9 cellular contexts compared by ENCODE assay signal in the genomic region with DNA sequence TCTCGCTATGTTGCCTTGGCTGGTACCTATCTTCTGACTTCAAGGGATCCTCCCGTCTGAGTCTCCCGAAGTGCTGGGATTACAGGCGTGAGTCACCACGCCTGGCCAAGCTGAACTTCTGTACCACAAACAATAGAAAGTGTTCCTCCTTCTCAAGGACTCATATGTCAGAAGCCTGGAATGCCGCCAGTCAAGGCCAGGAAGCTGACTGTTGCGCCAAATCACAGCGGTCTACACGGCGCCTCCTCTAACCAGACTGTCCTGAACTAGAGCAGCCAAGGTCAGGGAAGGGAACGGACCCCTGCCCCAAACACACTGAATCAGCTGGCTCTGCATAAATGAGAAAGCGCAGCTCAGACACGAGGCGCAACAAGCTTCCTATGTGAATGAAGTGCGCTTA. TPM values are rescaled to one million over a fixed set of nuclear protein-coding genes. Genes with fewer than 3 reads are reported as not detected.
DNase-seq lines count a peak whose midpoint lies in the region; ATAC-seq and TF ChIP-seq lines count a peak whose summit lies in the region.
"Had no signal": no experiment of that assay in that cellular context is flagged by ENCODE, and none has a peak within 500 bp of the region (broad histone marks: within the 10 kb centered on the region; RNA-seq: fewer than 3 reads in every experiment).

No MANE protein-coding gene starts in this region.

- H3K4me2 ChIP-seq in mesenchymal stem cell (ENCODE audit: low read length, poor library complexity, severe bottlenecking) = no peak overlapping the region

- no peak overlapping the region for H3K9ac ChIP-seq in mesenchymal stem cell (ENCODE audit: low read length)
- H3K9ac ChIP-seq: BLaER1 treated with 17β-estradiol and CSF1 and Interleukin-3, amounts not matched to agents 10 nM and 100 nM had no signal

- H2BK12ac ChIP-seq in mesenchymal stem cell (ENCODE audit: low read length in 2 of 2) = peak overlapping the region in 1 of 2 experiments; percentile 10

- H3K27ac ChIP-seq in A673 (ENCODE audit: low read depth, low read length, poor library complexity, severe bottlenecking) (no peak overlapping the region), mesenchymal stem cell (ENCODE audit: low read length, poor library complexity, severe bottlenecking) (no peak overlapping the region)
- H3K27ac ChIP-seq: BLaER1 treated with 17β-estradiol and CSF1 and Interleukin-3, amounts not matched to agents 10 nM and 100 nM had no signal

- H3K27ac Mint-ChIP-seq in activated CD8-positive, alpha-beta T cell treated with anti-CD3 and anti-CD28 coated beads, Interleukin-2, amount 10 ng/mL, durations not matched to agents 7 days and 5 days = no peak overlapping the region

- peaks cover 2% of the 10 kb centered on the region for H3K36me3 Mint-ChIP-seq in activated CD8-positive, alpha-beta T cell treated with anti-CD3 and anti-CD28 coated beads, Interleukin-2, amount 10 ng/mL, durations not matched to agents 7 days and 5 days (ENCODE audit: low read depth)

- intact Hi-C loops in A673 (cut with micrococcal nuclease; ENCODE audit: unreplicated experiment) = loop anchor here (2.0 kb wide), 1 partner anchor 62 kb away; no protein-coding TSS in a partner anchor

- no peak overlapping the region for H3K4me3 ChIP-seq in A673 (ENCODE audit: low read depth, low read length, poor library complexity, severe bottlenecking)
- no peak overlapping the region for H3K4me3 ChIP-seq in epithelial cell of esophagus (ENCODE audit: low read length)
- no peak overlapping the region for H3K4me3 ChIP-seq in mesenchymal stem cell (ENCODE audit: insufficient read depth in 1 of 2, low read depth in 1 of 2, low read length in 2 of 2)
- H3K4me3 ChIP-seq: BLaER1 treated with 17β-estradiol and CSF1 and Interleukin-3, amounts not matched to agents 10 nM and 100 nM had no signal

- no peak overlapping the region for H2AFZ ChIP-seq in mesenchymal stem cell (ENCODE audit: low read depth, low read length)

- no peaks in the 10 kb centered on the region for H3K4me1 Mint-ChIP-seq in activated CD8-positive, alpha-beta T cell treated with anti-CD3 and anti-CD28 coated beads, Interleukin-2, amount 10 ng/mL, durations not matched to agents 7 days and 5 days (ENCODE audit: low read depth)

- H3K9me3 ChIP-seq in A673 (ENCODE audit: low read depth, low read length, poor library complexity, severe bottlenecking) (peaks cover 8% of the 10 kb centered on the region), mesenchymal stem cell (ENCODE audit: control insufficient read depth, low read length) (peaks cover 4% of the 10 kb centered on the region)

- H2BK120ac ChIP-seq in mesenchymal stem cell (ENCODE audit: low read depth, low read length) = no peak overlapping the region

- peak overlapping the region in 1 of 2 experiments; percentile 28 for H3K18ac ChIP-seq in mesenchymal stem cell (ENCODE audit: low read depth in 1 of 2, low read length in 2 of 2)

- peak; percentile 53 for DNase-seq in A673 (ENCODE audit: low spot score)
- peak; percentile 81 for DNase-seq in NCI-H2029 treated with DMSO at 0.1 percent for 48 hours (lab: John Stamatoyannopoulos, UW)
- DNase-seq in epithelial cell of esophagus (ENCODE audit: low read depth) = peak; percentile 97
- peak; percentile 90 for DNase-seq in mesenchymal stem cell
- no peak for DNase-seq in activated CD8-positive, alpha-beta T cell treated with anti-CD3 and anti-CD28 coated beads, Interleukin-2, amount 10 ng/mL, durations not matched to agents 7 days and 5 days
- no peak for DNase-seq in activated gamma-delta T cell (lab: John Stamatoyannopoulos, UW)
- no peak for DNase-seq in hippocampal formation (lab: John Stamatoyannopoulos, UW)

- 65% methylated on average over 15 of the region's 15 CpGs for WGBS in mesenchymal stem cell

- H3K4ac ChIP-seq in mesenchymal stem cell (ENCODE audit: low read depth in 1 of 2, low read length in 2 of 2) = no peak overlapping the region

- H2AK5ac ChIP-seq in mesenchymal stem cell (ENCODE audit: low read length, severe bottlenecking) = no peak overlapping the region

- ATAC-seq in activated CD8-positive, alpha-beta T cell treated with anti-CD3 and anti-CD28 coated beads, Interleukin-2, amount 10 ng/mL, durations not matched to agents 7 days and 5 days = no peak
- no peak for ATAC-seq in GM19397 (IDR thresholded peaks at IDR 0.05; ENCODE audit: unreplicated experiment)

- CTCF ChIA-PET in A673 (lab: Charles Lee) = no interaction called here
- CTCF ChIA-PET in activated CD8-positive, alpha-beta T cell treated with anti-CD3 and anti-CD28 coated beads, Interleukin-2, amount 10 ng/mL, durations not matched to agents 7 days and 5 days (lab: Charles Lee) = no interaction called here

- H3K79me1 ChIP-seq in mesenchymal stem cell (replicated peaks; ENCODE audit: low read length, poor library complexity, severe bottlenecking) = peaks cover 8% of the 10 kb centered on the region

- H3K9me3 Mint-ChIP-seq in activated CD8-positive, alpha-beta T cell treated with anti-CD3 and anti-CD28 coated beads, Interleukin-2, amount 10 ng/mL, durations not matched to agents 7 days and 5 days (ENCODE audit: insufficient read depth) = no peaks in the 10 kb centered on the region

- no peak overlapping the region for H3K23ac ChIP-seq in mesenchymal stem cell (ENCODE audit: low read length in 2 of 2)

- H2BK15ac ChIP-seq in mesenchymal stem cell (ENCODE audit: low read depth, poor library complexity, severe bottlenecking) = no peak overlapping the region

- no peak overlapping the region for H4K91ac ChIP-seq in mesenchymal stem cell (ENCODE audit: low read length)

- H3K27me3 ChIP-seq in A673 (replicated peaks; ENCODE audit: insufficient read depth, low read depth, low read length, poor library complexity) = no peaks in the 10 kb centered on the region
- H3K27me3 ChIP-seq in mesenchymal stem cell (ENCODE audit: control insufficient read depth in 1 of 2, insufficient read depth in 1 of 2, low read length in 2 of 2) = no peaks in the 10 kb centered on the region
- H3K27me3 ChIP-seq: BLaER1 treated with 17β-estradiol and CSF1 and Interleukin-3, amounts not matched to agents 10 nM and 100 nM had no signal

- no peaks in the 10 kb centered on the region for H3K27me3 Mint-ChIP-seq in activated CD8-positive, alpha-beta T cell treated with anti-CD3 and anti-CD28 coated beads, Interleukin-2, amount 10 ng/mL, durations not matched to agents 7 days and 5 days (ENCODE audit: low read depth)

- no peak overlapping the region for H3K14ac ChIP-seq in mesenchymal stem cell (ENCODE audit: low read length in 2 of 2)

- H3K36me3 ChIP-seq in A673 (ENCODE audit: insufficient read depth, low read length, poor library complexity, severe bottlenecking) (no peaks in the 10 kb centered on the region), mesenchymal stem cell (ENCODE audit: control insufficient read depth in 1 of 2, insufficient read depth in 2 of 2, low read depth in 1 of 2, low read length in 2 of 2) (no peaks in the 10 kb centered on the region)

- no peak overlapping the region for H4K8ac ChIP-seq in mesenchymal stem cell (ENCODE audit: low read length)

- no TSS peak for BruUV-seq in A673 (replicated peaks; lab: Mats Ljungman, UMichigan)

- H3K4me3 Mint-ChIP-seq in activated CD8-positive, alpha-beta T cell treated with anti-CD3 and anti-CD28 coated beads, Interleukin-2, amount 10 ng/mL, durations not matched to agents 7 days and 5 days = no peak overlapping the region

- POLR2A ChIA-PET in A673 (lab: Charles Lee; ENCODE audit: low non-redundant PET) = no interaction called here
- POLR2A ChIA-PET in activated CD8-positive, alpha-beta T cell treated with anti-CD3 and anti-CD28 coated beads, Interleukin-2, amount 10 ng/mL, durations not matched to agents 7 days and 5 days (lab: Charles Lee) = no interaction called here

- no peak for TF ChIP-seq CTCF in A673 (conservative IDR thresholded peaks at IDR 0.05; ENCODE audit: low read depth, low read length)
- TF ChIP-seq CTCF in epithelial cell of esophagus (IDR thresholded peaks at IDR 0.05; ENCODE audit: insufficient read depth, low read depth, low read length, missing control alignments) = no peak

- peak overlapping the region; percentile 59 for H2BK5ac ChIP-seq in mesenchymal stem cell (ENCODE audit: low read depth, low read length, poor library complexity, severe bottlenecking)

- no peaks in the 10 kb centered on the region for H3K4me1 ChIP-seq in A673 (ENCODE audit: insufficient read depth, low read length, poor library complexity, severe bottlenecking)
- H3K4me1 ChIP-seq in mesenchymal stem cell (ENCODE audit: control insufficient read depth, insufficient read depth, low read depth, low read length) = peaks cover 5% of the 10 kb centered on the region

RNA-seq across cellular contexts. Expression of a gene that starts 14.6 kb away (rescaled TPM):
- total RNA-seq in A673 (2021) = 0.88 and 1.2 TPM in 2 replicates
- polyA plus RNA-seq in mesenchymal stem cell (2013, experiment 1 of 2) = 5.1 TPM
- polyA plus RNA-seq in mesenchymal stem cell (2013, experiment 2 of 2) = 5.2 TPM
- 1 to 10 TPM; 3.9 to 4.2 TPM for total RNA-seq in activated CD8-positive, alpha-beta T cell treated with anti-CD3 and anti-CD28 coated beads, Interleukin-2, amount 10 ng/mL, durations not matched to agents 7 days and 5 days

Comparison
In these comparisons a context has a peak if more than half of its experiments do, and no peak if none do; other contexts are left out.
1. DNase-seq: peak in A673 (single experiment), NCI-H2029 treated with DMSO at 0.1 percent for 48 hours (single experiment), epithelial cell of esophagus (single experiment) and mesenchymal stem cell (single experiment); none in activated CD8-positive, alpha-beta T cell treated with anti-CD3 and anti-CD28 coated beads, Interleukin-2, amount 10 ng/mL, durations not matched to agents 7 days and 5 days (single experiment), activated gamma-delta T cell (single experiment) and hippocampal formation (0 of 2).